Comparison of ENCODE assay signal across 18 cellular contexts in genomic region chr18:3226048-3226447, GRCh38.
"Had no signal": no experiment of that assay in that cellular context is flagged by ENCODE, and none has a peak within 500 bp of the region (broad histone marks: within the 10 kb centered on the region; RNA-seq: fewer than 3 reads in every experiment).

No MANE protein-coding gene starts in this region.

- FAIRE-seq: kidney, pancreas had no signal

- H3K27me3 ChIP-seq: esophagus squamous epithelium, pancreas, sigmoid colon, transverse colon had no signal

- H3K36me3 ChIP-seq: esophagus squamous epithelium, pancreas, sigmoid colon, thoracic aorta, transverse colon had no signal

- H3K9me3 ChIP-seq: esophagus squamous epithelium, mucosa of descending colon, pancreas, sigmoid colon, thoracic aorta, transverse colon had no signal

- H3K4me1 ChIP-seq: sigmoid colon had no signal

- H3K27ac ChIP-seq: epithelial cell of prostate, esophagus squamous epithelium, sigmoid colon, skin epidermis, thoracic aorta, transverse colon had no signal

- DNase-seq: effector memory CD8-positive, alpha-beta T cell; esophagus squamous epithelium; kidney; mammary epithelial cell; mucosa of descending colon; naive thymus-derived CD8-positive, alpha-beta T cell; nucleus accumbens; pancreas; sigmoid colon; stimulated activated CD4-positive, alpha-beta T cell treated with anti-CD3 and anti-CD28 coated beads, Interleukin-2, amount 100 ng/mL, for 24 hours; stimulated activated CD4-positive, alpha-beta T cell treated with anti-CD3 and anti-CD28 coated beads, Interleukin-4, amount 100 ng/mL, for 4 hours; stimulated activated naive B cell treated with anti-CD40 and anti-IgM and Interleukin-4, amounts not matched to agents 10 μg/mL and 1 μg/mL and 100 μg/mL, for 72 hours; stimulated activated naive CD8-positive, alpha-beta T cell treated with anti-CD3 and anti-CD28 coated beads, Interleukin-15, amount 100 ng/mL, for 72 hours; substantia nigra; transverse colon had no signal

- ATAC-seq: effector memory CD8-positive, alpha-beta T cell; naive thymus-derived CD8-positive, alpha-beta T cell; stimulated activated naive B cell treated with anti-CD40 and anti-IgM and Interleukin-4, amounts not matched to agents 10 μg/mL and 1 μg/mL and 100 μg/mL, for 72 hours; stimulated activated naive CD8-positive, alpha-beta T cell treated with anti-CD3 and anti-CD28 coated beads, Interleukin-15, amount 100 ng/mL, for 72 hours had no signal

- H3K4me3 ChIP-seq: esophagus squamous epithelium, mucosa of descending colon, pancreas, sigmoid colon, skin epidermis, thoracic aorta, transverse colon had no signal
